15 cellular contexts compared by ENCODE assay signal in the genomic region with DNA sequence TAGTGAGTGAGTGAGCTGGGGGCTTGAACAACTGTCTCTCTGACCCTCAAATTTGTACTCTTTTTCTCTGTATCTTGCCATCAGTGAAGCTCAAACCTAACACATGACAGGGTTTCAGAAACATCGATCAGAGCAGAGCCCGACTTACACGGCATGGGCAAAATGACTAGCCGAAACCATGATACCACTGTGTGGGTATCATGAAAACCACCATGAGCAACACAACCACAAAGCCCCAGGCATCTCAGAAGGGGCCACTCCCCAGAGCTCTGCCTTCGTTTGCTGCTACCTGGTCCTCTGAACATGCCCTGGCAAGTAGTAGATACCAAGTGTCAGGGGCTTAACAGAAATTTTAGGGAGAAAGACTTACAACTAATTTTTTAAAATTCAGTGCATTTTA.
DNase-seq lines count a peak whose midpoint lies in the region; ATAC-seq and TF ChIP-seq lines count a peak whose summit lies in the region.
"Had no signal": no experiment of that assay in that cellular context is flagged by ENCODE, and none has a peak within 500 bp of the region (broad histone marks: within the 10 kb centered on the region; RNA-seq: fewer than 3 reads in every experiment).

No MANE protein-coding gene starts in this region.

- peaks cover 5 to 6% of the 10 kb centered on the region in 2 donors for H3K9me3 Mint-ChIP-seq in activated naive CD4-positive, alpha-beta T cell treated with anti-CD3 and anti-CD28 coated beads, Interleukin-2, amount 50 U/mL, for 72 hours
- H3K9me3 Mint-ChIP-seq in activated naive CD4-positive, alpha-beta T cell treated with anti-CD3 and anti-CD28 coated beads, Interleukin-2, amount 10 ng/mL, durations not matched to agents 7 days and 5 days = no peaks in the 10 kb centered on the region
- H3K9me3 Mint-ChIP-seq in activated CD4-positive, alpha-beta memory T cell treated with anti-CD3 and anti-CD28 coated beads for 36 hours = peaks cover 6% of the 10 kb centered on the region
- H3K9me3 Mint-ChIP-seq in stimulated activated effector memory CD8-positive, alpha-beta T cell treated with anti-CD3 and anti-CD28 coated beads, Interleukin-12 subunit alpha, Interleukin-12 subunit beta, amount 100 ng/mL, for 72 hours = no peaks in the 10 kb centered on the region

- POLR2A ChIA-PET in activated CD4-positive, alpha-beta memory T cell treated with anti-CD3 and anti-CD28 coated beads for 36 hours (lab: Charles Lee) = interaction anchor here (0.6 kb wide), 1 partner anchor 785 kb away, joined by 4 read pairs; no protein-coding TSS in a partner anchor
- POLR2A ChIA-PET in HEK293T (lab: Yijun Ruan, JAX) = interaction anchor here (0.6 to 1.2 kb wide), 2 partner anchors 9 to 49 kb away, joined by 3 to 4 read pairs; no protein-coding TSS in a partner anchor

- ATAC-seq in activated naive CD4-positive, alpha-beta T cell treated with anti-CD3 and anti-CD28 coated beads, Interleukin-2, amount 50 U/mL, for 72 hours = peak; percentile 68 to 79
- peak; percentile 90 for ATAC-seq in HG03432 (IDR thresholded peaks at IDR 0.05; ENCODE audit: unreplicated experiment)
- peak; percentile 86 for ATAC-seq in stimulated activated effector memory CD8-positive, alpha-beta T cell treated with anti-CD3 and anti-CD28 coated beads, Interleukin-12 subunit alpha, Interleukin-12 subunit beta, amount 100 ng/mL, for 72 hours
- no peak for ATAC-seq in GM18858 (IDR thresholded peaks at IDR 0.05; ENCODE audit: unreplicated experiment)
- ATAC-seq: heart left ventricle had no signal

- H3K4me1 Mint-ChIP-seq in activated naive CD4-positive, alpha-beta T cell treated with anti-CD3 and anti-CD28 coated beads, Interleukin-2, amount 10 ng/mL, durations not matched to agents 7 days and 5 days = no peaks in the 10 kb centered on the region
- no peaks in the 10 kb centered on the region for H3K4me1 Mint-ChIP-seq in activated CD4-positive, alpha-beta memory T cell treated with anti-CD3 and anti-CD28 coated beads for 36 hours (ENCODE audit: low read depth)
- H3K4me1 Mint-ChIP-seq in stimulated activated effector memory CD8-positive, alpha-beta T cell treated with anti-CD3 and anti-CD28 coated beads, Interleukin-12 subunit alpha, Interleukin-12 subunit beta, amount 100 ng/mL, for 72 hours = no peaks in the 10 kb centered on the region

- no peaks in the 10 kb centered on the region for H3K27me3 Mint-ChIP-seq in activated naive CD4-positive, alpha-beta T cell treated with anti-CD3 and anti-CD28 coated beads, Interleukin-2, amount 10 ng/mL, durations not matched to agents 7 days and 5 days
- no peaks in the 10 kb centered on the region for H3K27me3 Mint-ChIP-seq in activated CD4-positive, alpha-beta memory T cell treated with anti-CD3 and anti-CD28 coated beads for 36 hours

- H3K27ac Mint-ChIP-seq in activated naive CD4-positive, alpha-beta T cell treated with anti-CD3 and anti-CD28 coated beads, Interleukin-2, amount 50 U/mL, for 72 hours = no peak overlapping the region
- no peak overlapping the region for H3K27ac Mint-ChIP-seq in activated naive CD4-positive, alpha-beta T cell treated with anti-CD3 and anti-CD28 coated beads, Interleukin-2, amount 10 ng/mL, durations not matched to agents 7 days and 5 days
- H3K27ac Mint-ChIP-seq in activated CD4-positive, alpha-beta memory T cell treated with anti-CD3 and anti-CD28 coated beads for 36 hours = no peak overlapping the region
- no peak overlapping the region for H3K27ac Mint-ChIP-seq in stimulated activated effector memory CD8-positive, alpha-beta T cell treated with anti-CD3 and anti-CD28 coated beads, Interleukin-12 subunit alpha, Interleukin-12 subunit beta, amount 100 ng/mL, for 72 hours

- H3K4me3 Mint-ChIP-seq in activated naive CD4-positive, alpha-beta T cell treated with anti-CD3 and anti-CD28 coated beads, Interleukin-2, amount 10 ng/mL, durations not matched to agents 7 days and 5 days = no peak overlapping the region
- no peak overlapping the region for H3K4me3 Mint-ChIP-seq in activated CD4-positive, alpha-beta memory T cell treated with anti-CD3 and anti-CD28 coated beads for 36 hours
- H3K4me3 Mint-ChIP-seq in stimulated activated effector memory CD8-positive, alpha-beta T cell treated with anti-CD3 and anti-CD28 coated beads, Interleukin-12 subunit alpha, Interleukin-12 subunit beta, amount 100 ng/mL, for 72 hours = no peak overlapping the region

- no peak for DNase-seq in activated naive CD4-positive, alpha-beta T cell treated with anti-CD3 and anti-CD28 coated beads, Interleukin-2, amount 50 U/mL, for 72 hours (ENCODE audit: low spot score in 2 of 2)
- DNase-seq in activated naive CD4-positive, alpha-beta T cell treated with anti-CD3 and anti-CD28 coated beads, Interleukin-2, amount 10 ng/mL, durations not matched to agents 7 days and 5 days = no peak
- peak; percentile 33 for DNase-seq in activated CD4-positive, alpha-beta memory T cell treated with anti-CD3 and anti-CD28 coated beads for 36 hours
- no peak for DNase-seq in stimulated activated effector memory CD8-positive, alpha-beta T cell treated with anti-CD3 and anti-CD28 coated beads, Interleukin-12 subunit alpha, Interleukin-12 subunit beta, amount 100 ng/mL, for 72 hours (ENCODE audit: low spot score in 2 of 2)
- DNase-seq in NCI-H748 (lab: John Stamatoyannopoulos, UW; ENCODE audit: unreplicated experiment) = no peak
- no peak for DNase-seq in HEK293T (ENCODE audit: extremely low spot score)
- DNase-seq: activated effector memory CD4-positive, alpha-beta T cell treated with Interleukin-2 at 50 U/mL for 16 hours; GF-D8; heart left ventricle; NCI-H526; occipital lobe; sigmoid colon; stimulated activated naive CD4-positive, alpha-beta T cell had no signal

- intact Hi-C loops in activated CD4-positive, alpha-beta memory T cell treated with anti-CD3 and anti-CD28 coated beads for 36 hours (cut with micrococcal nuclease) = no loop called here

- CTCF ChIA-PET in activated naive CD4-positive, alpha-beta T cell treated with anti-CD3 and anti-CD28 coated beads, Interleukin-2, amount 10 ng/mL, durations not matched to agents 7 days and 5 days (lab: Charles Lee) = no interaction called here
- CTCF ChIA-PET in activated CD4-positive, alpha-beta memory T cell treated with anti-CD3 and anti-CD28 coated beads for 36 hours (lab: Charles Lee) = no interaction called here
- CTCF ChIA-PET in HEK293T (lab: Yijun Ruan, JAX) = no interaction called here

- H3K36me3 Mint-ChIP-seq in activated naive CD4-positive, alpha-beta T cell treated with anti-CD3 and anti-CD28 coated beads, Interleukin-2, amount 50 U/mL, for 72 hours = no peaks in the 10 kb centered on the region
- no peaks in the 10 kb centered on the region for H3K36me3 Mint-ChIP-seq in activated naive CD4-positive, alpha-beta T cell treated with anti-CD3 and anti-CD28 coated beads, Interleukin-2, amount 10 ng/mL, durations not matched to agents 7 days and 5 days
- H3K36me3 Mint-ChIP-seq in activated CD4-positive, alpha-beta memory T cell treated with anti-CD3 and anti-CD28 coated beads for 36 hours = peaks cover 1% of the 10 kb centered on the region
- no peaks in the 10 kb centered on the region for H3K36me3 Mint-ChIP-seq in stimulated activated effector memory CD8-positive, alpha-beta T cell treated with anti-CD3 and anti-CD28 coated beads, Interleukin-12 subunit alpha, Interleukin-12 subunit beta, amount 100 ng/mL, for 72 hours

TF ChIP-seq in HEK293T, 16 proteins besides CTCF, POLR2A, EP300 and RAD21:
- TF ChIP-seq, protein P1, sequence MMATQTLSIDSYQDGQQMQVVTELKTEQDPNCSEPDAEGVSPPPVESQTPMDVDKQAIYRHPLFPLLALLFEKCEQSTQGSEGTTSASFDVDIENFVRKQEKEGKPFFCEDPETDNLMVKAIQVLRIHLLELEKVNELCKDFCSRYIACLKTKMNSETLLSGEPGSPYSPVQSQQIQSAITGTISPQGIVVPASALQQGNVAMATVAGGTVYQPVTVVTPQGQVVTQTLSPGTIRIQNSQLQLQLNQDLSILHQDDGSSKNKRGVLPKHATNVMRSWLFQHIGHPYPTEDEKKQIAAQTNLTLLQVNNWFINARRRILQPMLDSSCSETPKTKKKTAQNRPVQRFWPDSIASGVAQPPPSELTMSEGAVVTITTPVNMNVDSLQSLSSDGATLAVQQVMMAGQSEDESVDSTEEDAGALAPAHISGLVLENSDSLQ (IDR thresholded peaks at IDR 0.05) = no peak
- TF ChIP-seq ELF4 (IDR thresholded peaks at IDR 0.05) = no peak
- no peak for TF ChIP-seq L3MBTL2 (conservative IDR thresholded peaks at IDR 0.05)
- TF ChIP-seq ARNT (IDR thresholded peaks at IDR 0.05) = no peak
- no peak for TF ChIP-seq LEF1 (IDR thresholded peaks at IDR 0.05; ENCODE audit: borderline replicate concordance)
- no peak for TF ChIP-seq SUZ12 (IDR thresholded peaks at IDR 0.05)
- TF ChIP-seq BHLHE40 (IDR thresholded peaks at IDR 0.05; ENCODE audit: borderline replicate concordance) = no peak
- no peak for TF ChIP-seq FOXA1 (IDR thresholded peaks at IDR 0.05)
- no peak for TF ChIP-seq TARDBP (IDR thresholded peaks at IDR 0.05)
- TF ChIP-seq FOXK2 (IDR thresholded peaks at IDR 0.05) = no peak
- TF ChIP-seq NFRKB (IDR thresholded peaks at IDR 0.05) = no peak
- TF ChIP-seq ZNF384 (IDR thresholded peaks at IDR 0.05) = no peak
- no peak for TF ChIP-seq HDGF (IDR thresholded peaks at IDR 0.05; ENCODE audit: borderline replicate concordance)
- no peak for TF ChIP-seq FOXM1 (IDR thresholded peaks at IDR 0.05; ENCODE audit: borderline replicate concordance)
- no peak for TF ChIP-seq SP1 (IDR thresholded peaks at IDR 0.05)
- no peak for TF ChIP-seq CTBP1 (IDR thresholded peaks at IDR 0.05; ENCODE audit: borderline replicate concordance)
